ENCODE assay signal across 9 cellular contexts in the genomic region with DNA sequence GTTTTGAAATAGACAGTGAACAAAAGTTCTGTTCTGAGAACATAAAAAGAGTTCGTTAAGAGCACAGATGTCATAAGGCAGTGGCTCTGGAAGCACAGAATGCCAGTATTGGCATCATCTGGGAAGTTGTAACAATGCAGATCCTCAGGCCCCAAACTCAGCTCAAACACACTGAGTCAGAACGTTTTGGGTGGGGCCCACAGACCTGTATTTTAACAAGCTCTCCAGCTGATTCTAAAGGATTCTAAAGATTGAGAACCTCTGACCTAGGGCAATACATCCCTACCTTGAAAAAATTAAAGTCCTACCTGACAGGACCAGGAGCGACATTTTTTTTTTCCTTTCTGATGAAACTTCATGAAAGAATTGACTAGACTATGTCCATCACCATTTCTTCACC.
"Had no signal": no experiment of that assay in that cellular context is flagged by ENCODE, and none has a peak within 500 bp of the region (broad histone marks: within the 10 kb centered on the region; RNA-seq: fewer than 3 reads in every experiment).

No MANE protein-coding gene starts in this region.

- ATAC-seq: GM23338 had no signal

- FAIRE-seq: H1, H54, HTR-8/SVneo had no signal

- H3K4me3 ChIP-seq: GM23338 had no signal

- H2AFZ ChIP-seq: GM23338 had no signal

- H3K4me2 ChIP-seq: GM23338 had no signal

- H3K9me3 Mint-ChIP-seq: GM23338, H9, HFFc6 had no signal

- H3K4me3 Mint-ChIP-seq: GM23338, H9, HFFc6 had no signal

- H3K27ac Mint-ChIP-seq: GM23338, HFFc6 had no signal

- DNase-seq: H9, HCEC 1CT, HFFc6, IMR-90, KBM-7 had no signal
